23 cellular contexts compared by ENCODE assay signal in the genomic region with DNA sequence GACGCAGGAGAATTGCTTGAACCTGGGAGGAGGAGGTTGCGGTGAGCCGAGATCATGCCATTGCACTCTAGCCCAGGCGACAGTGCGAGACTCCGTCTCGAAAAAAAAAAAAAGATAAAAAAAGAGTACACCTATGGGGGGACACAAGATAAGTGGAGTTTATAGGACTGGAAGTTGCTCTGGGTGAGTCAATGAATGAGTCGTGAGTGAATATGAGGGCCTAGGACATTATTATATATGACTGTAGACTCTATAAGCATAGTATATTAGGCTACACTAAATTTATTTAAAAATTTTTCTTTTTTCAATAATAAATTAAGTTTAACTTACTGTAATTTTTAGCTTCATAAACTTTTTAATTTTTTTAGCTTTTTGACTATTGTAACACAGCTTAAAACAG.
"Had no signal": no experiment of that assay in that cellular context is flagged by ENCODE, and none has a peak within 500 bp of the region (broad histone marks: within the 10 kb centered on the region; RNA-seq: fewer than 3 reads in every experiment).

No MANE protein-coding gene starts in this region.

- H3K9me3 ChIP-seq: colonic mucosa, esophagus muscularis mucosa, gastrocnemius medialis, mucosa of descending colon, sigmoid colon, spleen, testis, tibial artery had no signal

- H3K4me1 ChIP-seq: colonic mucosa, esophagus muscularis mucosa, gastrocnemius medialis, parathyroid adenoma, sigmoid colon, spleen, testis, tibial artery had no signal

- ATAC-seq: gastrocnemius medialis; left lobe of liver; mucosa of descending colon; natural killer cell treated with Interleukin-12 subunit alpha and Interleukin-12 subunit beta and Interleukin-15 and Interleukin-18, amount 100 ng/mL, for 72 hours; right cardiac atrium; stimulated activated memory B cell treated with anti-CD40 and anti-IgM and Interleukin-4, amounts not matched to agents 10 μg/mL and 1 μg/mL and 100 μg/mL, for 72 hours; stimulated activated naive CD8-positive, alpha-beta T cell treated with anti-CD3 and anti-CD28 coated beads, Interleukin-15, Interleukin-2, amounts not matched to agents 100 U/mL and 50 U/mL, for 24 hours had no signal

- H3K27me3 ChIP-seq: colonic mucosa, esophagus muscularis mucosa, gastrocnemius medialis, neural progenitor cell, sigmoid colon, spleen, testis, tibial artery had no signal

- H3K27ac ChIP-seq: colonic mucosa, esophagus muscularis mucosa, gastrocnemius medialis, neural progenitor cell, parathyroid adenoma, sigmoid colon, spleen, testis, tibial artery had no signal

- H3K4me2 ChIP-seq: neural progenitor cell had no signal

- FAIRE-seq: keratinocyte had no signal

- H3K79me2 ChIP-seq: parathyroid adenoma had no signal

- H3K36me3 ChIP-seq: colonic mucosa, esophagus muscularis mucosa, gastrocnemius medialis, neural progenitor cell, sigmoid colon, spleen, tibial artery had no signal

- H3K9ac ChIP-seq: neural progenitor cell, parathyroid adenoma had no signal

- DNase-seq: colonic mucosa; effector CD8-positive, alpha-beta T cell; endodermal cell; gastrocnemius medialis; head of caudate nucleus; mesenchymal stem cell; mucosa of descending colon; naive B cell; right cardiac atrium; sigmoid colon; spleen; stimulated activated CD4-positive, alpha-beta T cell treated with anti-CD3 and anti-CD28 coated beads, Interleukin-4, amount 100 ng/mL, for 4 hours; stimulated activated naive CD8-positive, alpha-beta T cell treated with anti-CD3 and anti-CD28 coated beads, Interleukin-15, Interleukin-2, amounts not matched to agents 100 U/mL and 50 U/mL, for 24 hours; substantia nigra; testis; tibial artery had no signal

- H3K4me3 ChIP-seq: colonic mucosa, esophagus muscularis mucosa, gastrocnemius medialis, mucosa of descending colon, neural progenitor cell, sigmoid colon, spleen, testis, tibial artery had no signal

- H2AFZ ChIP-seq: neural progenitor cell, parathyroid adenoma had no signal
